ENCODE assay signal across 8 cellular contexts in the genomic region with DNA sequence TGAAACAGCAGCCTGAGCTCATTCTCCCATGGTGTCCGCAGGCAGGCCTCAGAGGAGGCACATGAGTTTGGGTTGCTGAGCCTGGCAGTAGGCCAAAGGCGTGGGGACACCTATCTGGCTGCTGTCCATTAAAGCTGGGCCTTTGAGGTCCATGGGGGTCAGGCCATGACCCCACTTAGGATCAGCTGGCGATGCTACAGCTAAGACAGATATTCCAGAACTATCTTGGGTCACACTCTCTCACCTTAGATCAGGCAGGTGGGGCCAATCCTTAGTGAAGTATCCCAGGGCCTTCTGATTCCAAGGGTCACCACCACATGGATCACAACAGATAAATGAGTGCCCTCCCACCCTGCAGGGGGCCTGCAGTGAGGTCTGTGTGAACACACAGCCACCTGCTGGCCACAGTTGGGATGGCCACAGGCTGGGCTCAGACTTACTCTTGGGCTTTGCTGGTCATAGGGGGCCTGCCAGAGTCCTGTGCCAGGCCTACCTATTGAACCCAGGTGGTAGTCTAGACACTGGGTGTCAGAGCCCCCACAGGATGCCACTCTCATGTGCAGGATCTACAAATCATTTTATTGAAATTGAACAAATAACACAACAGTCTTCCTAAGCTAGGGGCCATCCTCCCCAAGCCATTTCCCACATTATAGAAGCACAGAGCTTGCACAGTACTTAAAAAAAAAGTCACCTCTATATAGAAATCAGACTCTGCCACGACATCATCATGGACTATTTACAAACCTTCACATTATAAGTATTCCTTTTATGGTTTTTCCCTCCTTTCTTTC. TPM values are rescaled to one million over a fixed set of nuclear protein-coding genes. Genes with fewer than 3 reads are reported as not detected.
DNase-seq lines count a peak whose midpoint lies in the region; ATAC-seq and TF ChIP-seq lines count a peak whose summit lies in the region.

No MANE protein-coding gene starts in this region.

- no peaks in the 10 kb centered on the region for H3K27me3 Mint-ChIP-seq in T-helper 17 cell

- H3K4me3 Mint-ChIP-seq in T-helper 17 cell, result no peak overlapping the region

- H3K27ac ChIP-seq in DOHH2 (ENCODE audit: low read depth, low read length) (no peak overlapping the region), ascending aorta (peak overlapping the region in 1 of 2 donors; percentile 41), right cardiac atrium (ENCODE audit: low read length) (peak overlapping the region; percentile 96), gastrocnemius medialis (peak overlapping the region; percentile 93 to 96 (median 95))

- TF ChIP-seq CTCF in DOHH2 (IDR thresholded peaks at IDR 0.05; ENCODE audit: low read depth, low read length, poor library complexity, severe bottlenecking) (peak; percentile 90), ascending aorta (IDR thresholded peaks at IDR 0.05) (peak; percentile 64 to 73 (median 68)), gastrocnemius medialis (IDR thresholded peaks at IDR 0.05 in 4 of 5, conservative IDR thresholded peaks at IDR 0.05 in 1 of 5) (peak; percentile 76 to 87 (median 83))

- H3K4me3 ChIP-seq in DOHH2 (ENCODE audit: low read length) (no peak overlapping the region), ascending aorta (no peak overlapping the region), right cardiac atrium (ENCODE audit: low read length) (no peak overlapping the region), gastrocnemius medialis (peak overlapping the region in 1 of 4 donors; percentile 1)

- peaks cover 24% of the 10 kb centered on the region for H3K79me2 ChIP-seq in DOHH2 (ENCODE audit: control insufficient read depth, low read length)

- H3K36me3 Mint-ChIP-seq in T-helper 17 cell (ENCODE audit: low read depth), result no peaks in the 10 kb centered on the region

- peaks cover 29% of the 10 kb centered on the region for H3K4me1 Mint-ChIP-seq in T-helper 17 cell

- H3K9me2 ChIP-seq in DOHH2 (replicated peaks; ENCODE audit: control insufficient read depth, low read length), result no peaks in the 10 kb centered on the region

- DNase-seq in Kasumi-1 (lab: John Stamatoyannopoulos, UW) (peak; percentile 48 to 78), T-helper 17 cell (peak in 2 of 3 donors; percentile 40 to 58), ascending aorta (ENCODE audit: low spot score in 2 of 2) (peak in 1 of 2 donors; percentile 80), right cardiac atrium (peak; percentile 83 to 93 (median 90)), gastrocnemius medialis (no peak)

- TF ChIP-seq POLR2A in gastrocnemius medialis (IDR thresholded peaks at IDR 0.05), result no peak

- ATAC-seq in T-helper 17 cell (no peak), right cardiac atrium (peak; percentile 3 to 24), gastrocnemius medialis (no peak), HG03039 (IDR thresholded peaks at IDR 0.05; ENCODE audit: unreplicated experiment) (no peak), GM19035 (IDR thresholded peaks at IDR 0.05; ENCODE audit: unreplicated experiment) (no peak)

- 38% methylated on average over 4 of the region's 4 CpGs for WGBS in right cardiac atrium

- H3K9me3 ChIP-seq in DOHH2 (ENCODE audit: control insufficient read depth, insufficient read depth, low read length) (no peaks in the 10 kb centered on the region), T-helper 17 cell (ENCODE audit: control insufficient read depth, low read length, poor library complexity, severe bottlenecking) (no peaks in the 10 kb centered on the region), ascending aorta (no peaks in the 10 kb centered on the region), right cardiac atrium (ENCODE audit: control insufficient read depth, low read length) (no peaks in the 10 kb centered on the region), gastrocnemius medialis (no peaks in the 10 kb centered on the region)

- H3K4me1 ChIP-seq in DOHH2 (ENCODE audit: control insufficient read depth, low read length) (peaks cover 38% of the 10 kb centered on the region), ascending aorta (peaks cover 12 to 34% of the 10 kb centered on the region in 2 donors), right cardiac atrium (ENCODE audit: control insufficient read depth, insufficient read depth, low read length) (peaks cover 12% of the 10 kb centered on the region), gastrocnemius medialis (peaks cover 43 to 46% of the 10 kb centered on the region in 2 donors)

- peaks cover 33% of the 10 kb centered on the region for H3K36me3 ChIP-seq in DOHH2 (ENCODE audit: control insufficient read depth, low read length)
- H3K36me3 ChIP-seq in ascending aorta, result peaks cover 2 to 18% of the 10 kb centered on the region in 2 donors
- H3K36me3 ChIP-seq in gastrocnemius medialis, result peaks cover 0 to 21% of the 10 kb centered on the region in 2 donors

- H4K20me1 ChIP-seq in DOHH2 (ENCODE audit: control insufficient read depth, insufficient read depth, low read depth, low read length), result no peaks in the 10 kb centered on the region

- in situ Hi-C loops in gastrocnemius medialis (cut with MboI; ENCODE audit: low sequenced_read_pairs in 4 of 4), result no loop called here

- H3F3A ChIP-seq in DOHH2 (ENCODE audit: control insufficient read depth, insufficient read depth), result peaks cover 9% of the 10 kb centered on the region

- intact Hi-C loops in ascending aorta (cut with DNase I), result no loop called here
- intact Hi-C loops in right cardiac atrium (cut with DNase I), result loop anchor here in 1 of 4 donors (5.0 kb wide), 1 partner anchor 97 kb away; no protein-coding TSS in a partner anchor
- intact Hi-C loops in gastrocnemius medialis (cut with DNase I; ENCODE audit: low total_unique reads), result loop anchor here (2.0 kb wide), 1 partner anchor 64 kb away; no protein-coding TSS in a partner anchor

- H3K27me3 ChIP-seq in DOHH2 (ENCODE audit: control insufficient read depth, low read length), result no peaks in the 10 kb centered on the region
- H3K27me3 ChIP-seq in ascending aorta, result no peaks in the 10 kb centered on the region
- no peaks in the 10 kb centered on the region for H3K27me3 ChIP-seq in right cardiac atrium (ENCODE audit: control insufficient read depth, insufficient read depth)
- H3K27me3 ChIP-seq in gastrocnemius medialis, result no peaks in the 10 kb centered on the region

- peak overlapping the region; percentile 32 for H3K27ac Mint-ChIP-seq in T-helper 17 cell

- H3K4me2 ChIP-seq in DOHH2 (ENCODE audit: low read length), result no peak overlapping the region

RNA-seq across cellular contexts. Expression of a gene that starts 2.0 kb away (rescaled TPM):
- total RNA-seq in T-helper 17 cell, result 1 to 10 TPM; 1.6 to 2.1 TPM
- total RNA-seq in ascending aorta, result 449 TPM
- total RNA-seq in right cardiac atrium, result 100 to 1,000 TPM in 1 of 4 donors, 10 to 100 TPM in 3; 40.9 to 114 (median 46.5) TPM
- 57.7 TPM for polyA plus RNA-seq in right cardiac atrium
- total RNA-seq in gastrocnemius medialis, result 10 to 100 TPM; 47.0 to 69.8 (median 65.4) TPM

RNA-seq across cellular contexts. Expression of a gene that starts 3.5 kb away (rescaled TPM):
- total RNA-seq in T-helper 17 cell (10 to 100 TPM; 17.7 to 18.0 TPM), ascending aorta (25.4 TPM), right cardiac atrium (10 to 100 TPM; 28.9 to 33.0 (median 30.0) TPM), gastrocnemius medialis (10 to 100 TPM; 38.5 to 72.7 (median 51.5) TPM)
- 34.9 TPM for polyA plus RNA-seq in right cardiac atrium

RNA-seq across cellular contexts. Expression of a gene that starts 16.1 kb away (rescaled TPM):
- 100 to 1,000 TPM in 1 of 2 donors, 10 to 100 TPM in 1; 83.5 to 105 TPM for total RNA-seq in T-helper 17 cell
- total RNA-seq in ascending aorta, result 34.9 TPM
- total RNA-seq in right cardiac atrium, result 10 to 100 TPM; 15.6 to 19.1 (median 15.8) TPM
- polyA plus RNA-seq in right cardiac atrium, result 20.4 TPM
- 10 to 100 TPM; 13.3 to 22.5 (median 18.0) TPM for total RNA-seq in gastrocnemius medialis

RNA-seq across cellular contexts. Expression of a gene that starts 21.0 kb away (rescaled TPM):
- total RNA-seq in T-helper 17 cell (1 to 10 TPM; 1.1 to 1.3 TPM), ascending aorta (not detected), right cardiac atrium (under 1 TPM; 0.20 to 0.40 (median 0.29) TPM), gastrocnemius medialis (1 to 10 TPM in 1 of 4 donors, not detected in 3; 3.0 TPM)
- polyA plus RNA-seq in right cardiac atrium, result 0.25 TPM

RNA-seq across cellular contexts. Expression of a gene that starts 21.2 kb away (rescaled TPM):
- total RNA-seq in T-helper 17 cell (under 1 TPM in 1 of 2 donors, not detected in 1; 0.44 TPM), ascending aorta (49.5 TPM), right cardiac atrium (10 to 100 TPM; 17.8 to 33.7 (median 26.8) TPM), gastrocnemius medialis (10 to 100 TPM in 2 of 4 donors, 1 to 10 TPM in 2; 3.6 to 14.6 (median 9.1) TPM)
- polyA plus RNA-seq in right cardiac atrium, result 25.4 TPM

Comparison
In these comparisons a context has a peak if more than half of its experiments do, and no peak if none do; other contexts are left out.
1. DNase-seq: peak in Kasumi-1 (2 of 2), T-helper 17 cell (2 of 3) and right cardiac atrium (3 of 3); none in gastrocnemius medialis (0 of 2).
2. ATAC-seq: peak in right cardiac atrium (2 of 2); none in T-helper 17 cell (single experiment), gastrocnemius medialis (0 of 2), HG03039 (single experiment) and GM19035 (single experiment).
3. RNA of a gene that starts 2.0 kb away (total RNA-seq): 449 TPM in ascending aorta (single experiment), 47.0 to 69.8 TPM in gastrocnemius medialis and 40.9 to 114 TPM in right cardiac atrium; 1.6 to 2.1 TPM in T-helper 17 cell; every median in the first group is over 10 times any median in the second.
4. Peak in every context shown above with its lines, with median percentiles within 50 percentile points of each other: CTCF ChIP-seq.